In genomic region chr7:139995034-139995915, GRCh38 we compare ENCODE assay signal across 12 cellular contexts.
DNase-seq lines count a peak whose midpoint lies in the region; ATAC-seq, FAIRE-seq and TF ChIP-seq lines count a peak whose summit lies in the region.
"Had no signal": no experiment of that assay in that cellular context is flagged by ENCODE, and none has a peak within 500 bp of the region (broad histone marks: within the 10 kb centered on the region; RNA-seq: fewer than 3 reads in every experiment).

No MANE protein-coding gene starts in this region.

- no peak for TF ChIP-seq EP300 in H1 (IDR thresholded peaks at IDR 0.05; ENCODE audit: borderline replicate concordance in 1 of 2, low read depth in 2 of 2, low read length in 2 of 2)

- H2BK12ac ChIP-seq in H1 (ENCODE audit: low read depth, low read length) (no peak overlapping the region), mesenchymal stem cell (ENCODE audit: low read length in 2 of 2) (peak overlapping the region; percentile 59 to 94)

- FAIRE-seq in H1 (lab: Jason Lieb, UNC), result no peak
- FAIRE-seq: keratinocyte had no signal

- H2BK5ac ChIP-seq in H1 (ENCODE audit: low read depth, low read length), result no peak overlapping the region
- H2BK5ac ChIP-seq in mesenchymal stem cell (ENCODE audit: low read depth, low read length, poor library complexity, severe bottlenecking), result no peak overlapping the region

- no peaks in the 10 kb centered on the region for H4K20me1 ChIP-seq in H1 (replicated peaks in 1 of 2; ENCODE audit: control insufficient read depth in 1 of 2, insufficient read depth in 2 of 2, low read length in 2 of 2)

- no peak overlapping the region for H2BK15ac ChIP-seq in H1 (ENCODE audit: low read length)
- peak overlapping the region; percentile 76 for H2BK15ac ChIP-seq in mesenchymal stem cell (ENCODE audit: low read depth, poor library complexity, severe bottlenecking)

- no peak for TF ChIP-seq CTCF in H1 (IDR thresholded peaks at IDR 0.05; ENCODE audit: control extremely low read depth in 1 of 3, insufficient read depth in 1 of 3, low read depth in 1 of 3, low read length in 3 of 3)

- no peak overlapping the region for H2AK5ac ChIP-seq in H1 (ENCODE audit: low read depth, low read length)
- no peak overlapping the region for H2AK5ac ChIP-seq in mesenchymal stem cell (ENCODE audit: low read length, severe bottlenecking)

- no peak overlapping the region for H3K56ac ChIP-seq in H1 (replicated peaks; ENCODE audit: insufficient read length, low read depth, low read length)

- H3K4ac ChIP-seq in H1 (replicated peaks; ENCODE audit: insufficient read length, low read depth, low read length) (no peak overlapping the region), mesenchymal stem cell (ENCODE audit: low read depth in 1 of 2, low read length in 2 of 2) (no peak overlapping the region)

- CTCF ChIA-PET in H1 (lab: Charles Lee; ENCODE audit: partially characterized antibody), result interaction anchor here (0.6 to 3.7 kb wide), 4 partner anchors 7 to 349 kb away, joined by 3 to 21 read pairs (median 13); no protein-coding TSS in a partner anchor

- H4K8ac ChIP-seq in H1 (ENCODE audit: extremely low read depth, insufficient read depth, low read length) (no peak overlapping the region; the same call in 1 of the 2 replicates), mesenchymal stem cell (ENCODE audit: low read length) (peak overlapping the region; percentile 33)

- H3K4me2 ChIP-seq in H1 (ENCODE audit: insufficient read depth in 1 of 2, low read depth in 2 of 2, low read length in 2 of 2) (no peak overlapping the region), mesenchymal stem cell (ENCODE audit: low read length, poor library complexity, severe bottlenecking) (no peak overlapping the region)

- WGBS in H1 (ENCODE audit: extremely low coverage in 1 of 2, insufficient coverage in 1 of 2, insufficient read length in 1 of 2, insufficient replicate concordance in 2 of 2, low coverage in 1 of 2, low lambda C conversion rate in 2 of 2, missing lambda C conversion rate in 1 of 2), 2 experiments, result 82% methylated on average over 17 of the region's 17 CpGs; no CpG with 5 or more reads in 1 of the 2 experiments
- WGBS in mesenchymal stem cell, result 27% methylated on average over 14 of the region's 17 CpGs

- H4K91ac ChIP-seq in H1 (replicated peaks; ENCODE audit: insufficient read length, low read length) (no peak overlapping the region), mesenchymal stem cell (ENCODE audit: low read length) (peak overlapping the region; percentile 52)

- ATAC-seq in GM19324 (IDR thresholded peaks at IDR 0.05; ENCODE audit: low FRiP score, unreplicated experiment), result no peak

- no peaks in the 10 kb centered on the region for H3K79me2 ChIP-seq in H1 (ENCODE audit: control insufficient read depth in 1 of 2, insufficient read depth in 2 of 2, low read length in 2 of 2)

- 0 out of 2 replicates have a peak, but pooled peaks cover 2% of the 10 kb centered on the region for H3K23me2 ChIP-seq in H1 (ENCODE audit: low read depth, low read length)

- no peaks in the 10 kb centered on the region for H3K36me3 ChIP-seq in H1 (ENCODE audit: control insufficient read depth in 2 of 4, insufficient read depth in 4 of 4, low read length in 3 of 4)
- no peaks in the 10 kb centered on the region for H3K36me3 ChIP-seq in mesenchymal stem cell (ENCODE audit: control insufficient read depth in 1 of 2, insufficient read depth in 2 of 2, low read depth in 1 of 2, low read length in 2 of 2)

- H3K23ac ChIP-seq in H1 (ENCODE audit: insufficient read length) (no peak overlapping the region), mesenchymal stem cell (ENCODE audit: low read length in 2 of 2) (no peak overlapping the region)

- no peak overlapping the region for H2BK20ac ChIP-seq in H1 (ENCODE audit: low read length)

- no peak overlapping the region for H2BK120ac ChIP-seq in H1 (replicated peaks; ENCODE audit: low read depth, low read length)
- no peak overlapping the region for H2BK120ac ChIP-seq in mesenchymal stem cell (ENCODE audit: low read depth, low read length)

- no peak for TF ChIP-seq RAD21 in H1 (IDR thresholded peaks at IDR 0.05 in 1 of 2, conservative IDR thresholded peaks at IDR 0.05 in 1 of 2; ENCODE audit: low read depth in 2 of 2, low read length in 2 of 2)

- peak overlapping the region; percentile 59; the same call in 1 of the 2 replicates for H2AFZ ChIP-seq in H1 (ENCODE audit: low read length)
- no peak overlapping the region for H2AFZ ChIP-seq in mesenchymal stem cell (ENCODE audit: low read depth, low read length)

- H3K4me1 ChIP-seq in H1 (replicated peaks in 1 of 4; ENCODE audit: control insufficient read depth in 3 of 4, insufficient read depth in 4 of 4, low read length in 3 of 4), result peaks cover 0 to 5% (median 0%) of the 10 kb centered on the region in 4 experiments; a peak in 1 of 7 replicates
- peaks cover 6% of the 10 kb centered on the region for H3K4me1 ChIP-seq in mesenchymal stem cell (ENCODE audit: control insufficient read depth, insufficient read depth, low read depth, low read length)

- H3K4me3 ChIP-seq in H1 (ENCODE audit: extremely low read depth in 1 of 4, insufficient read depth in 2 of 4, low read depth in 3 of 4, low read length in 4 of 4) (no peak overlapping the region), mesenchymal stem cell (ENCODE audit: insufficient read depth in 1 of 2, low read depth in 1 of 2, low read length in 2 of 2) (no peak overlapping the region)
- H3K4me3 ChIP-seq: skin epidermis had no signal

- H3K18ac ChIP-seq in H1 (ENCODE audit: extremely low read depth, low read length) (no peak overlapping the region), mesenchymal stem cell (ENCODE audit: low read depth in 1 of 2, low read length in 2 of 2) (peak overlapping the region; percentile 12 to 92)

- no peak overlapping the region for H3K14ac ChIP-seq in H1 (ENCODE audit: insufficient read length)
- peak overlapping the region in 1 of 2 experiments; percentile 23 for H3K14ac ChIP-seq in mesenchymal stem cell (ENCODE audit: low read length in 2 of 2)

- H3K27ac ChIP-seq in H1 (ENCODE audit: low read depth, low read length) (no peak overlapping the region), mesenchymal stem cell (ENCODE audit: low read length, poor library complexity, severe bottlenecking) (no peak overlapping the region)
- H3K27ac ChIP-seq: skin epidermis had no signal

- H3K9me3 ChIP-seq in H1 (ENCODE audit: insufficient read depth in 2 of 2, low read depth in 1 of 2, low read length in 1 of 2) (no peaks in the 10 kb centered on the region), mesenchymal stem cell (ENCODE audit: control insufficient read depth, low read length) (no peaks in the 10 kb centered on the region)

- H3K27me3 ChIP-seq in H1 (replicated peaks in 1 of 4; ENCODE audit: control insufficient read depth in 3 of 4, extremely low read depth in 1 of 4, insufficient read depth in 3 of 4, low read length in 3 of 4), result no peaks in the 10 kb centered on the region
- H3K27me3 ChIP-seq in mesenchymal stem cell (ENCODE audit: control insufficient read depth in 1 of 2, insufficient read depth in 1 of 2, low read length in 2 of 2), result peaks cover 0 to 4% of the 10 kb centered on the region in 2 experiments

- DNase-seq in A172 (ENCODE audit: low spot score), result peak; percentile 42
- peak; percentile 73 for DNase-seq in M059J (ENCODE audit: low read depth)
- DNase-seq in H1 (ENCODE audit: low read depth in 1 of 2, low spot score in 2 of 2), result no peak
- peak; percentile 86 for DNase-seq in mesenchymal stem cell
- no peak for DNase-seq in Kasumi-1 (lab: John Stamatoyannopoulos, UW)
- no peak for DNase-seq in DMS53 treated with DMSO at 0.1 percent for 48 hours (lab: John Stamatoyannopoulos, UW; ENCODE audit: unreplicated experiment)
- no peak for DNase-seq in activated CD4-positive, alpha-beta T cell treated with anti-CD3 and anti-CD28 coated beads for 1 hour
- DNase-seq: cortex of kidney, NCI-H2029 had no signal

- no peak overlapping the region for H4K5ac ChIP-seq in H1 (ENCODE audit: insufficient read length, low read depth, low read length)

- H3K79me1 ChIP-seq in H1 (ENCODE audit: low read depth, low read length), result no peaks in the 10 kb centered on the region
- no peaks in the 10 kb centered on the region for H3K79me1 ChIP-seq in mesenchymal stem cell (replicated peaks; ENCODE audit: low read length, poor library complexity, severe bottlenecking)

- no peak for TF ChIP-seq POLR2A in H1 (IDR thresholded peaks at IDR 0.05; ENCODE audit: control extremely low read depth in 1 of 2, low read depth in 2 of 2, low read length in 2 of 2)

- POLR2A ChIA-PET in H1 (lab: Charles Lee; ENCODE audit: partially characterized antibody), result no interaction called here

- H3K9ac ChIP-seq in H1 (replicated peaks in 1 of 4; ENCODE audit: extremely low read depth in 1 of 4, low read depth in 3 of 4, low read length in 3 of 4) (no peak overlapping the region), mesenchymal stem cell (ENCODE audit: low read length) (no peak overlapping the region)

TF ChIP-seq in H1, 55 proteins besides CTCF, POLR2A, EP300 and RAD21:
- no peak for TF ChIP-seq KDM5A (IDR thresholded peaks at IDR 0.05; ENCODE audit: low read length)
- no peak for TF ChIP-seq MAX (IDR thresholded peaks at IDR 0.05)

Comparison
In these comparisons a context has a peak if more than half of its experiments do, and no peak if none do; other contexts are left out.
1. DNase-seq: peak in A172 (single experiment), M059J (single experiment) and mesenchymal stem cell (single experiment); none in H1 (0 of 2), Kasumi-1 (0 of 2), DMS53 treated with DMSO at 0.1 percent for 48 hours (single experiment) and activated CD4-positive, alpha-beta T cell treated with anti-CD3 and anti-CD28 coated beads for 1 hour (single experiment).